In the genomic region with DNA sequence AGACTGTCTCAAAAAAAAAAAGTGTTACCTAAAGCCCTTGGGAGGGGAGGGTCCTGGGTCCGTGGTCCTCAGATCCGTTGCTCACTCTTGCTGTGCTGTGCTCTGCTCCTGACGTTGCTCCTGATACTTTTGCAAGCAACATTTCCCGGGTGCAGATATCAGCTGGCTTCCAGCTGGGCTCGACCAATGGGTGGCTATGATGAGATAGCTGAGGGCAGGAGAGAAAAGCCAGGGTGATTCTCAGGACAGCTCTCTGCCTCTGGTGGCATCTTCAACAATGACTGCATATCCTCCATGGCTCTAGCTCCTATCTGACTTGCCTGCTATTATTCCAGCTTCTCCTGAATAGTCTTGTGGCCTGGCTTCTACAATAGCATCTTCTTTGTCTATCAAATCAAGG, we compare ENCODE assay signal across 27 cellular contexts.
DNase-seq lines count a peak whose midpoint lies in the region; ATAC-seq, FAIRE-seq and TF ChIP-seq lines count a peak whose summit lies in the region.
"Had no signal": no experiment of that assay in that cellular context is flagged by ENCODE, and none has a peak within 500 bp of the region (broad histone marks: within the 10 kb centered on the region; RNA-seq: fewer than 3 reads in every experiment).

No MANE protein-coding gene starts in this region.

- H3K9me3 ChIP-seq in HepG2 (ENCODE audit: low read length), result no peaks in the 10 kb centered on the region
- no peaks in the 10 kb centered on the region for H3K9me3 ChIP-seq in right lobe of liver
- H3K9me3 ChIP-seq in endodermal cell (ENCODE audit: control insufficient read depth, low read length), result no peaks in the 10 kb centered on the region
- H3K9me3 ChIP-seq: A549; BE2C; BLaER1 treated with 17β-estradiol and CSF1 and Interleukin-3, amounts not matched to agents 10 nM and 100 nM; HAP-1 had no signal

- CTCF ChIA-PET in HepG2 (lab: Yijun Ruan, JAX; ENCODE audit: low intra/inter-chr PET ratio, low total read pairs), result no interaction called here

- TF ChIP-seq RAD21 in HepG2 (CRISPR knock-in tag; IDR thresholded peaks at IDR 0.05), result no peak

- no peaks in the 10 kb centered on the region for H3K79me2 ChIP-seq in HepG2 (ENCODE audit: insufficient read depth, low read length)

- H3K9me3 Mint-ChIP-seq in endodermal cell, result no peaks in the 10 kb centered on the region
- no peaks in the 10 kb centered on the region for H3K9me3 Mint-ChIP-seq in stimulated activated memory B cell treated with anti-CD40 and anti-IgM and Interleukin-4, amounts not matched to agents 10 μg/mL and 1 μg/mL and 100 μg/mL, for 72 hours
- H3K9me3 Mint-ChIP-seq: CD14-positive monocyte; CD4-positive, alpha-beta T cell; CD8-positive, alpha-beta memory T cell; HFFc6 had no signal

- H3K4me1 ChIP-seq in HepG2 (ENCODE audit: insufficient read depth, low read length) (peaks cover 16% of the 10 kb centered on the region), right lobe of liver (no peaks in the 10 kb centered on the region), endodermal cell (ENCODE audit: control insufficient read depth, insufficient read depth, low read length) (no peaks in the 10 kb centered on the region)
- H3K4me1 ChIP-seq: BE2C, HAP-1 had no signal

- no peak overlapping the region for H3K9ac ChIP-seq in HepG2 (ENCODE audit: insufficient read depth, low read depth, low read length)
- no peak overlapping the region for H3K9ac ChIP-seq in endodermal cell (ENCODE audit: extremely low read depth, low read length, poor library complexity, severe bottlenecking)
- H3K9ac ChIP-seq: BLaER1 treated with 17β-estradiol and CSF1 and Interleukin-3, amounts not matched to agents 10 nM and 100 nM; GM23248 had no signal

- TF ChIP-seq EP300 in HepG2 (IDR thresholded peaks at IDR 0.05; ENCODE audit: low read depth in 2 of 2, low read length in 2 of 2), result no peak
- no peak for TF ChIP-seq EP300 in HepG2 (CRISPR knock-in tag; IDR thresholded peaks at IDR 0.05; ENCODE audit: borderline replicate concordance)

- ATAC-seq in HepG2, result peak; percentile 50; the same call in 2 of the 3 replicates
- ATAC-seq in right lobe of liver, result no peak
- ATAC-seq in stimulated activated memory B cell treated with anti-CD40 and anti-IgM and Interleukin-4, amounts not matched to agents 10 μg/mL and 1 μg/mL and 100 μg/mL, for 72 hours, result peak; percentile 27

- H3K36me3 Mint-ChIP-seq in endodermal cell (ENCODE audit: low read depth), result no peaks in the 10 kb centered on the region
- no peaks in the 10 kb centered on the region for H3K36me3 Mint-ChIP-seq in stimulated activated memory B cell treated with anti-CD40 and anti-IgM and Interleukin-4, amounts not matched to agents 10 μg/mL and 1 μg/mL and 100 μg/mL, for 72 hours
- H3K36me3 Mint-ChIP-seq: CD14-positive monocyte; CD8-positive, alpha-beta memory T cell had no signal

- WGBS in HepG2 (ENCODE audit: low lambda C conversion rate), result 3% methylated on average over 5 of the region's 5 CpGs
- 0% methylated on average over 2 of the region's 5 CpGs for WGBS in right lobe of liver (ENCODE audit: insufficient coverage, low coverage, low lambda C conversion rate, missing lambda C conversion rate)
- WGBS in endodermal cell (ENCODE audit: insufficient coverage in 1 of 2, insufficient read length in 1 of 2), 2 experiments, result 79 to 92% methylated on average over 2 to 5 of the region's 5 CpGs

- DNase-seq in HepG2 (ENCODE audit: low spot score) (no peak), right lobe of liver (no peak), OCI-M1 (lab: John Stamatoyannopoulos, UW) (peak; percentile 29), endodermal cell (peak; percentile 66), DMS79 (lab: John Stamatoyannopoulos, UW) (no peak), SIG-M5 treated with dmso at 0.1 percent for 504 hours (lab: John Stamatoyannopoulos, UW; ENCODE audit: unreplicated experiment) (no peak), brain microvascular endothelial cell (no peak)
- DNase-seq: 8988T; ACHN; AML-193; BE2C; CD4-positive, alpha-beta T cell; CD8-positive, alpha-beta memory T cell; DMS 273 treated with DMSO at 0.1 percent for 48 hours; DMS79 treated with DMSO at 0.1 percent for 48 hours; GF-D8; GM23248; HFFc6 had no signal

- H3K27me3 Mint-ChIP-seq in endodermal cell (ENCODE audit: insufficient read depth), result no peaks in the 10 kb centered on the region
- peaks cover 14% of the 10 kb centered on the region for H3K27me3 Mint-ChIP-seq in stimulated activated memory B cell treated with anti-CD40 and anti-IgM and Interleukin-4, amounts not matched to agents 10 μg/mL and 1 μg/mL and 100 μg/mL, for 72 hours

- H3K36me3 ChIP-seq in HepG2 (replicated peaks in 1 of 2; ENCODE audit: control insufficient read depth in 1 of 2, insufficient read depth in 2 of 2, low read length in 2 of 2) (no peaks in the 10 kb centered on the region), right lobe of liver (no peaks in the 10 kb centered on the region), endodermal cell (ENCODE audit: control insufficient read depth, insufficient read depth, low read length) (no peaks in the 10 kb centered on the region), brain microvascular endothelial cell (replicated peaks) (no peaks in the 10 kb centered on the region)
- H3K36me3 ChIP-seq: BE2C; BLaER1 treated with 17β-estradiol and CSF1 and Interleukin-3, amounts not matched to agents 10 nM and 100 nM; HAP-1 had no signal

- TF ChIP-seq CTCF in HepG2 (CRISPR knock-in tag; IDR thresholded peaks at IDR 0.05) (no peak), right lobe of liver (IDR thresholded peaks at IDR 0.05) (no peak), endodermal cell (conservative IDR thresholded peaks at IDR 0.05) (no peak), brain microvascular endothelial cell (IDR thresholded peaks at IDR 0.05; ENCODE audit: low read depth, low read length, missing control alignments) (no peak)

- TF ChIP-seq POLR2A in HepG2 (IDR thresholded peaks at IDR 0.05; ENCODE audit: insufficient read depth in 1 of 2, low read depth in 2 of 2, low read length in 2 of 2) (no peak), right lobe of liver (IDR thresholded peaks at IDR 0.05) (no peak)

- no peaks in the 10 kb centered on the region for H3K4me1 Mint-ChIP-seq in endodermal cell
- H3K4me1 Mint-ChIP-seq in stimulated activated memory B cell treated with anti-CD40 and anti-IgM and Interleukin-4, amounts not matched to agents 10 μg/mL and 1 μg/mL and 100 μg/mL, for 72 hours, result no peaks in the 10 kb centered on the region
- H3K4me1 Mint-ChIP-seq: CD14-positive monocyte; CD8-positive, alpha-beta memory T cell had no signal

- no peak overlapping the region for H3K4me3 ChIP-seq in HepG2 (replicated peaks in 1 of 3; ENCODE audit: insufficient read depth in 1 of 3, low read depth in 2 of 3, low read length in 3 of 3)
- no peak overlapping the region for H3K4me3 ChIP-seq in right lobe of liver
- H3K4me3 ChIP-seq in endodermal cell (ENCODE audit: low read length), result no peak overlapping the region
- H3K4me3 ChIP-seq in brain microvascular endothelial cell (ENCODE audit: low read depth, low read length), result no peak overlapping the region
- H3K4me3 ChIP-seq: A549; BLaER1 treated with 17β-estradiol and CSF1 and Interleukin-3, amounts not matched to agents 10 nM and 100 nM; GM23248; HAP-1 had no signal

- in situ Hi-C loops in HepG2 (cut with HindIII; ENCODE audit: extremely low pct_ligation_motif_present, low pct_unique_long_range_greater_than_20kb) (no loop called here), brain microvascular endothelial cell (cut with HindIII; ENCODE audit: low pct_ligation_motif_present, low sequenced_read_pairs) (no loop called here)

- no TSS peak for BruUV-seq in HepG2 (replicated peaks; lab: Mats Ljungman, UMichigan)

- H3K27ac ChIP-seq in HepG2 (ENCODE audit: extremely low read length, insufficient read depth, low read length) (no peak overlapping the region), right lobe of liver (no peak overlapping the region), endodermal cell (ENCODE audit: low read depth, low read length) (no peak overlapping the region), brain microvascular endothelial cell (no peak overlapping the region)
- H3K27ac ChIP-seq: A549; BLaER1 treated with 17β-estradiol and CSF1 and Interleukin-3, amounts not matched to agents 10 nM and 100 nM; GM23248 had no signal

- H3K27ac Mint-ChIP-seq in endodermal cell, result no peak overlapping the region
- no peak overlapping the region for H3K27ac Mint-ChIP-seq in stimulated activated memory B cell treated with anti-CD40 and anti-IgM and Interleukin-4, amounts not matched to agents 10 μg/mL and 1 μg/mL and 100 μg/mL, for 72 hours
- H3K27ac Mint-ChIP-seq: CD14-positive monocyte; CD4-positive, alpha-beta T cell; CD8-positive, alpha-beta memory T cell; HFFc6 had no signal

- H2AFZ ChIP-seq in HepG2 (ENCODE audit: low read length), result no peak overlapping the region
- H2AFZ ChIP-seq: GM23248 had no signal

- POLR2A ChIA-PET in HepG2 (lab: Yijun Ruan, JAX), result no interaction called here

- peaks cover 0 to 3% of the 10 kb centered on the region in 2 experiments; a peak in 2 of 5 replicates for H3K27me3 ChIP-seq in HepG2 (ENCODE audit: control insufficient read depth in 1 of 2, insufficient read depth in 2 of 2, low read length in 2 of 2)
- no peaks in the 10 kb centered on the region for H3K27me3 ChIP-seq in right lobe of liver
- H3K27me3 ChIP-seq in endodermal cell (ENCODE audit: control insufficient read depth, insufficient read depth, low read length, poor library complexity, severe bottlenecking), result no peaks in the 10 kb centered on the region
- peaks cover 6% of the 10 kb centered on the region for H3K27me3 ChIP-seq in brain microvascular endothelial cell (replicated peaks)
- H3K27me3 ChIP-seq: BE2C; BLaER1 treated with 17β-estradiol and CSF1 and Interleukin-3, amounts not matched to agents 10 nM and 100 nM had no signal

- H3K4me3 Mint-ChIP-seq in endodermal cell, result no peak overlapping the region
- no peak overlapping the region for H3K4me3 Mint-ChIP-seq in stimulated activated memory B cell treated with anti-CD40 and anti-IgM and Interleukin-4, amounts not matched to agents 10 μg/mL and 1 μg/mL and 100 μg/mL, for 72 hours
- H3K4me3 Mint-ChIP-seq: CD14-positive monocyte; CD4-positive, alpha-beta T cell; HFFc6 had no signal

- no peaks in the 10 kb centered on the region for H4K20me1 ChIP-seq in HepG2 (ENCODE audit: insufficient read depth, low read length)
- H4K20me1 ChIP-seq: BLaER1 treated with 17β-estradiol and CSF1 and Interleukin-3, amounts not matched to agents 10 nM and 100 nM had no signal

- intact Hi-C loops in HepG2 (cut with micrococcal nuclease; ENCODE audit: unreplicated experiment), result no loop called here
- intact Hi-C loops in right lobe of liver (cut with DNase I), result no loop called here

- no peak for FAIRE-seq in HepG2 (lab: Jason Lieb, UNC)
- FAIRE-seq: A549, D721Med, GM12891, GM18507, H54 had no signal

- no peak overlapping the region for H3K4me2 ChIP-seq in HepG2 (ENCODE audit: low read depth, low read length)
- H3K4me2 ChIP-seq: A549; BLaER1 treated with 17β-estradiol and CSF1 and Interleukin-3, amounts not matched to agents 10 nM and 100 nM had no signal

TF ChIP-seq in HepG2, 621 proteins besides CTCF, POLR2A, EP300 and RAD21 (continues in another document):
- TF ChIP-seq BRD4 (CRISPR knock-in tag; IDR thresholded peaks at IDR 0.05) (no peak), RARA (CRISPR knock-in tag; IDR thresholded peaks at IDR 0.05) (no peak), ZNF556 (CRISPR knock-in tag; IDR thresholded peaks at IDR 0.05; ENCODE audit: borderline replicate concordance) (no peak), BORCS8-MEF2B (CRISPR knock-in tag; IDR thresholded peaks at IDR 0.05) (no peak), NCOR1 (IDR thresholded peaks at IDR 0.05; ENCODE audit: borderline replicate concordance, low read length) (no peak)

Comparison
In these comparisons a context has a peak if more than half of its experiments do, and no peak if none do; other contexts are left out.
1. ATAC-seq: peak in HepG2 (single experiment) and stimulated activated memory B cell treated with anti-CD40 and anti-IgM and Interleukin-4, amounts not matched to agents 10 μg/mL and 1 μg/mL and 100 μg/mL, for 72 hours (single experiment); none in right lobe of liver (0 of 4).
2. DNase-seq: peak in OCI-M1 (single experiment) and endodermal cell (single experiment); none in HepG2 (single experiment), right lobe of liver (0 of 3), DMS79 (single experiment), SIG-M5 treated with dmso at 0.1 percent for 504 hours (single experiment) and brain microvascular endothelial cell (single experiment).